ENCODE assay signal across 1 cellular context in the genomic region with DNA sequence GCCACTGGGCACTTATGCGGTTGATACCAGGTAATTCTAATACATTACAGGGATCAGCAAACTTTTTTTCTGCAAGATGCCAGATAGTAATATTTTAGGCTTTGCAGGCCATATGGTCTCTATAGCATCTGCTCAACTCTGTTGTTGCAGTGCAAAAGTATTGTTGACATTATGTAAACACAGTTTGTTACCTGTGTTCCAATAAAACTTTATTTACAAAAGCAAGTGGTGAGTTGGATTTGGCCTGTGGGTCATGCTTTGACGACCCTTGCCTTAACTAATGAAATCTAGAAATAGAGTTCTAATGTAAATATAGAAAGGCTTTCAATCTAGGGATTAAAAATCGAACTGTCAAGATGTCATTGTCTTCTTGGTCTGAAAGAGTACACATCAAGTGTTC.
TF ChIP-seq lines count a peak whose summit lies in the region.

No MANE protein-coding gene starts in this region.

TF ChIP-seq in K562, 482 proteins besides CTCF, POLR2A, EP300 and RAD21 (continued from another document):
- no peak for TF ChIP-seq GMEB1 (CRISPR knock-in tag; IDR thresholded peaks at IDR 0.05)
- TF ChIP-seq, protein P1, sequence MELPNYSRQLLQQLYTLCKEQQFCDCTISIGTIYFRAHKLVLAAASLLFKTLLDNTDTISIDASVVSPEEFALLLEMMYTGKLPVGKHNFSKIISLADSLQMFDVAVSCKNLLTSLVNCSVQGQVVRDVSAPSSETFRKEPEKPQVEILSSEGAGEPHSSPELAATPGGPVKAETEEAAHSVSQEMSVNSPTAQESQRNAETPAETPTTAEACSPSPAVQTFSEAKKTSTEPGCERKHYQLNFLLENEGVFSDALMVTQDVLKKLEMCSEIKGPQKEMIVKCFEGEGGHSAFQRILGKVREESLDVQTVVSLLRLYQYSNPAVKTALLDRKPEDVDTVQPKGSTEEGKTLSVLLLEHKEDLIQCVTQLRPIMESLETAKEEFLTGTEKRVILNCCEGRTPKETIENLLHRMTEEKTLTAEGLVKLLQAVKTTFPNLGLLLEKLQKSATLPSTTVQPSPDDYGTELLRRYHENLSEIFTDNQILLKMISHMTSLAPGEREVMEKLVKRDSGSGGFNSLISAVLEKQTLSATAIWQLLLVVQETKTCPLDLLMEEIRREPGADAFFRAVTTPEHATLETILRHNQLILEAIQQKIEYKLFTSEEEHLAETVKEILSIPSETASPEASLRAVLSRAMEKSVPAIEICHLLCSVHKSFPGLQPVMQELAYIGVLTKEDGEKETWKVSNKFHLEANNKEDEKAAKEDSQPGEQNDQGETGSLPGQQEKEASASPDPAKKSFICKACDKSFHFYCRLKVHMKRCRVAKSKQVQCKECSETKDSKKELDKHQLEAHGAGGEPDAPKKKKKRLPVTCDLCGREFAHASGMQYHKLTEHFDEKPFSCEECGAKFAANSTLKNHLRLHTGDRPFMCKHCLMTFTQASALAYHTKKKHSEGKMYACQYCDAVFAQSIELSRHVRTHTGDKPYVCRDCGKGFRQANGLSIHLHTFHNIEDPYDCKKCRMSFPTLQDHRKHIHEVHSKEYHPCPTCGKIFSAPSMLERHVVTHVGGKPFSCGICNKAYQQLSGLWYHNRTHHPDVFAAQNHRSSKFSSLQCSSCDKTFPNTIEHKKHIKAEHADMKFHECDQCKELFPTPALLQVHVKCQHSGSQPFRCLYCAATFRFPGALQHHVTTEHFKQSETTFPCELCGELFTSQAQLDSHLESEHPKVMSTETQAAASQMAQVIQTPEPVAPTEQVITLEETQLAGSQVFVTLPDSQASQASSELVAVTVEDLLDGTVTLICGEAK (IDR thresholded peaks at IDR 0.05) = peak; percentile 92
- TF ChIP-seq, protein P1 (CRISPR knock-in tag; IDR thresholded peaks at IDR 0.05) = peak; percentile 76
